ENCODE assay signal across 35 cellular contexts in genomic region chr3:188176476-188176875, GRCh38. TPM values are rescaled to one million over a fixed set of nuclear protein-coding genes. Genes with fewer than 3 reads are reported as not detected.
DNase-seq lines count a peak whose midpoint lies in the region; ATAC-seq and TF ChIP-seq lines count a peak whose summit lies in the region.
"Had no signal": no experiment of that assay in that cellular context is flagged by ENCODE, and none has a peak within 500 bp of the region (broad histone marks: within the 10 kb centered on the region; RNA-seq: fewer than 3 reads in every experiment).

No MANE protein-coding gene starts in this region.

- intact Hi-C loops in PC-9 (cut with micrococcal nuclease; ENCODE audit: unreplicated experiment): loop anchor here (5.0 kb wide), 1 partner anchor 91 kb away; no protein-coding TSS in a partner anchor

- H3K36me3 Mint-ChIP-seq in activated naive CD4-positive, alpha-beta T cell treated with anti-CD3 and anti-CD28 coated beads, Interleukin-2, amount 50 U/mL, for 24 hours: peaks cover 19% of the 10 kb centered on the region
- H3K36me3 Mint-ChIP-seq in nephron (ENCODE audit: low read depth) (peaks cover 18% of the 10 kb centered on the region), type B pancreatic cell (peaks cover 32% of the 10 kb centered on the region)

- H4K20me1 ChIP-seq in PC-9 (ENCODE audit: insufficient read depth): peaks cover 4% of the 10 kb centered on the region; the same call in 1 of the 2 replicates

- DNase-seq in activated naive CD4-positive, alpha-beta T cell treated with Interleukin-2 at 50 U/mL for 16 hours: no peak
- DNase-seq in PC-9 (peak in 1 of 2 experiments; percentile 82), type B pancreatic cell (ENCODE audit: extremely low spot score, unreplicated experiment) (no peak), foreskin melanocyte (no peak), tibial nerve (ENCODE audit: low spot score in 2 of 2) (no peak)
- DNase-seq: activated CD4-positive, alpha-beta T cell treated with anti-CD3 and anti-CD28 coated beads, Interleukin-2, amount 10 ng/mL, durations not matched to agents 7 days and 5 days; activated T-cell treated with anti-CD3 and anti-CD28 coated beads, Interleukin-2, amount 50 U/mL, for 4 hours; AML-193; CD4-positive, alpha-beta memory T cell; central memory CD4-positive, alpha-beta T cell; dermis blood vessel endothelial cell; esophagus squamous epithelium; foreskin keratinocyte; heart right ventricle; KG1; left ventricle myocardium superior; MM.1S; naive B cell; NCI-H2029 treated with DMSO at 0.1 percent for 48 hours; NCI-H345; NCI-H69; Peyer's patch; SJCRH30; stimulated activated CD4-positive, alpha-beta T cell treated with anti-CD3 and anti-CD28 coated beads, Interleukin-15, amount 100 ng/mL, for 24 hours; stimulated activated naive B cell treated with anti-CD40 and anti-IgM and Interleukin-4, amounts not matched to agents 10 μg/mL and 1 μg/mL and 100 μg/mL, for 72 hours; SW 1271; T-helper 9 cell; WERI-Rb-1 had no signal

- no peaks in the 10 kb centered on the region for H3K27me3 Mint-ChIP-seq in activated naive CD4-positive, alpha-beta T cell treated with anti-CD3 and anti-CD28 coated beads, Interleukin-2, amount 50 U/mL, for 24 hours
- no peaks in the 10 kb centered on the region for H3K27me3 Mint-ChIP-seq in nephron (ENCODE audit: low read depth)
- no peaks in the 10 kb centered on the region for H3K27me3 Mint-ChIP-seq in type B pancreatic cell
- H3K27me3 Mint-ChIP-seq: activated CD4-positive, alpha-beta T cell treated with anti-CD3 and anti-CD28 coated beads, Interleukin-2, amount 10 ng/mL, durations not matched to agents 7 days and 5 days; CD4-positive, alpha-beta memory T cell; naive B cell; progenitor cell of endocrine pancreas; stimulated activated naive B cell treated with anti-CD40 and anti-IgM and Interleukin-4, amounts not matched to agents 10 μg/mL and 1 μg/mL and 100 μg/mL, for 72 hours had no signal

- H3K4me1 ChIP-seq in PC-9 (replicated peaks; ENCODE audit: insufficient read depth) (peaks cover 27% of the 10 kb centered on the region), tibial nerve (peaks cover 0 to 39% (median 6%) of the 10 kb centered on the region in 4 donors)
- H3K4me1 ChIP-seq: foreskin keratinocyte, HAP-1, SJCRH30 had no signal

- TF ChIP-seq CTCF in PC-9 (conservative IDR thresholded peaks at IDR 0.05): no peak
- TF ChIP-seq CTCF in nephron (IDR thresholded peaks at IDR 0.05; ENCODE audit: unreplicated experiment in 3 of 3): no peak
- TF ChIP-seq CTCF in type B pancreatic cell (conservative IDR thresholded peaks at IDR 0.05): no peak
- no peak for TF ChIP-seq CTCF in tibial nerve (IDR thresholded peaks at IDR 0.05)

- H2AFZ ChIP-seq in PC-9: no peak overlapping the region

- no TSS peak for BruUV-seq in PC-9 (replicated peaks; lab: Mats Ljungman, UMichigan)

- CTCF ChIA-PET in PC-9 (lab: Charles Lee): interaction anchor here (0.6 kb wide), 1 partner anchor 89 kb away, joined by 4 read pairs; no protein-coding TSS in a partner anchor

- H3K4me1 Mint-ChIP-seq in activated naive CD4-positive, alpha-beta T cell treated with anti-CD3 and anti-CD28 coated beads, Interleukin-2, amount 50 U/mL, for 24 hours: peaks cover 64% of the 10 kb centered on the region
- H3K4me1 Mint-ChIP-seq in nephron (peaks cover 51% of the 10 kb centered on the region), type B pancreatic cell (ENCODE audit: unreplicated experiment) (peaks cover 57% of the 10 kb centered on the region)

- H3K36me3 ChIP-seq in PC-9 (ENCODE audit: low read depth) (peaks cover 10% of the 10 kb centered on the region; the same call in 1 of the 2 replicates), tibial nerve (peaks cover 0 to 12% (median 0%) of the 10 kb centered on the region in 3 donors)
- H3K36me3 ChIP-seq: HAP-1, Peyer's patch, SJCRH30, WERI-Rb-1 had no signal

- no peak overlapping the region for H3K4me3 ChIP-seq in PC-9
- no peak overlapping the region for H3K4me3 ChIP-seq in tibial nerve
- H3K4me3 ChIP-seq: esophagus squamous epithelium, HAP-1, heart right ventricle, Peyer's patch, SJCRH30 had no signal

- peaks cover 50% of the 10 kb centered on the region for H3K79me2 ChIP-seq in PC-9 (ENCODE audit: low read depth)

- H3K9me3 Mint-ChIP-seq in activated naive CD4-positive, alpha-beta T cell treated with anti-CD3 and anti-CD28 coated beads, Interleukin-2, amount 50 U/mL, for 24 hours: peaks cover 5% of the 10 kb centered on the region
- no peaks in the 10 kb centered on the region for H3K9me3 Mint-ChIP-seq in nephron
- no peaks in the 10 kb centered on the region for H3K9me3 Mint-ChIP-seq in type B pancreatic cell
- H3K9me3 Mint-ChIP-seq: activated CD4-positive, alpha-beta T cell treated with anti-CD3 and anti-CD28 coated beads, Interleukin-2, amount 10 ng/mL, durations not matched to agents 7 days and 5 days; activated T-cell treated with anti-CD3 and anti-CD28 coated beads, Interleukin-2, amount 50 U/mL, for 4 hours; naive B cell had no signal

- peak overlapping the region; percentile 23 for H3K4me2 ChIP-seq in PC-9

- H3K27ac ChIP-seq in PC-9 (no peak overlapping the region), tibial nerve (no peak overlapping the region)
- H3K27ac ChIP-seq: foreskin keratinocyte, HL-60, SJCRH30, WERI-Rb-1 had no signal

- H3K27me3 ChIP-seq in PC-9 (ENCODE audit: insufficient read depth, low read depth) (no peaks in the 10 kb centered on the region), tibial nerve (no peaks in the 10 kb centered on the region)
- H3K27me3 ChIP-seq: esophagus squamous epithelium, foreskin keratinocyte, heart right ventricle, Peyer's patch, SJCRH30 had no signal

- H3K9me3 ChIP-seq in PC-9 (ENCODE audit: insufficient read depth, low read depth) (no peaks in the 10 kb centered on the region), tibial nerve (no peaks in the 10 kb centered on the region)
- H3K9me3 ChIP-seq: esophagus squamous epithelium, HAP-1, heart right ventricle, Peyer's patch, SJCRH30 had no signal

- no peak for TF ChIP-seq EP300 in tibial nerve (IDR thresholded peaks at IDR 0.05)

- H3F3A ChIP-seq in PC-9 (ENCODE audit: insufficient read depth, low read depth): peaks cover 9% of the 10 kb centered on the region

- no peak overlapping the region for H3K4me3 Mint-ChIP-seq in activated naive CD4-positive, alpha-beta T cell treated with anti-CD3 and anti-CD28 coated beads, Interleukin-2, amount 50 U/mL, for 24 hours
- H3K4me3 Mint-ChIP-seq in nephron (no peak overlapping the region), type B pancreatic cell (no peak overlapping the region)
- H3K4me3 Mint-ChIP-seq: activated CD4-positive, alpha-beta T cell treated with anti-CD3 and anti-CD28 coated beads, Interleukin-2, amount 10 ng/mL, durations not matched to agents 7 days and 5 days; activated T-cell treated with anti-CD3 and anti-CD28 coated beads, Interleukin-2, amount 50 U/mL, for 4 hours; CD4-positive, alpha-beta memory T cell; mesothelial cell of epicardium; stimulated activated naive B cell treated with anti-CD40 and anti-IgM and Interleukin-4, amounts not matched to agents 10 μg/mL and 1 μg/mL and 100 μg/mL, for 72 hours had no signal

- ATAC-seq in HG02763 (IDR thresholded peaks at IDR 0.05; ENCODE audit: unreplicated experiment): no peak
- ATAC-seq: activated T-cell treated with anti-CD3 and anti-CD28 coated beads, Interleukin-2, amount 50 U/mL, for 4 hours; foreskin keratinocyte; heart right ventricle; left ventricle myocardium superior had no signal

- no peak for TF ChIP-seq POLR2A in tibial nerve (IDR thresholded peaks at IDR 0.05)

- POLR2A ChIA-PET in PC-9 (lab: Charles Lee; ENCODE audit: unreplicated experiment): no interaction called here

- H3K27ac Mint-ChIP-seq in activated naive CD4-positive, alpha-beta T cell treated with anti-CD3 and anti-CD28 coated beads, Interleukin-2, amount 50 U/mL, for 24 hours: peak overlapping the region; percentile 52
- peak overlapping the region in 2 of 3 experiments; percentile 27 to 67 for H3K27ac Mint-ChIP-seq in nephron
- peak overlapping the region; percentile 44 for H3K27ac Mint-ChIP-seq in type B pancreatic cell
- H3K27ac Mint-ChIP-seq: activated CD4-positive, alpha-beta T cell treated with anti-CD3 and anti-CD28 coated beads, Interleukin-2, amount 10 ng/mL, durations not matched to agents 7 days and 5 days; progenitor cell of endocrine pancreas; stimulated activated naive B cell treated with anti-CD40 and anti-IgM and Interleukin-4, amounts not matched to agents 10 μg/mL and 1 μg/mL and 100 μg/mL, for 72 hours had no signal

- H3K9me2 ChIP-seq in PC-9 (ENCODE audit: insufficient read depth): no peaks in the 10 kb centered on the region

RNA-seq across cellular contexts. Expression of gene LPP, which starts 22.5 kb away (rescaled TPM):
- total RNA-seq in PC-9 (2021) (113 and 148 TPM in 2 replicates), type B pancreatic cell (ENCODE audit: low replicate concordance) (96.7 and 112 TPM in 2 replicates), tibial nerve (100 to 1,000 TPM; 183 to 293 (median 242) TPM)
